Comparison of ENCODE assay signal across 19 cellular contexts in the genomic region with DNA sequence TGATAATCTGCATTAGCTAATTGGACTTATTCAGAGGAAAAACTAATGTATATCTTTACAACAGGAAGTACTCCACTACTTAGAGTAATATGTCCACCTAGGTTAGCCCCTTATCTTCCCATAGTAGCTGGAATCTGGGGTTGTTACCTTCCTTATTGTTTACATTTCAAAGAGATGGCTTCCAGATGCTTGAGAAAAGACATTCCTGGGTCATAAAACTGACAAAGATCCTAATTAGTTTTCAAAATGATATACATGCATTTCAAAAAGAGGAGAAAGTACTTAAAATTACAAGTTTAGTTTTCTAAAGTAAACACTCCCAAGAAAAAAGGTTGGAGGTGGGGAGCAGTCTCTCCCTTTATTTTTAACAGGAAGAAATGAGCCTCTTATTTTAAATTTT.
"Had no signal": no experiment of that assay in that cellular context is flagged by ENCODE, and none has a peak within 500 bp of the region (broad histone marks: within the 10 kb centered on the region; RNA-seq: fewer than 3 reads in every experiment).

No MANE protein-coding gene starts in this region.

- H3K9me3 ChIP-seq: body of pancreas had no signal

- H3K4me3 Mint-ChIP-seq: activated CD4-positive, alpha-beta T cell treated with anti-CD3 and anti-CD28 coated beads for 36 hours; activated CD8-positive, alpha-beta T cell treated with anti-CD3 and anti-CD28 coated beads for 36 hours; activated naive CD4-positive, alpha-beta T cell treated with anti-CD3 and anti-CD28 coated beads, Interleukin-2, amount 50 U/mL, for 24 hours; central memory CD8-positive, alpha-beta T cell had no signal

- H3K27ac ChIP-seq: body of pancreas, SK-N-MC, VCaP had no signal

- DNase-seq: activated CD4-positive, alpha-beta T cell treated with anti-CD3 and anti-CD28 coated beads for 36 hours; activated CD8-positive, alpha-beta memory T cell treated with anti-CD3 and anti-CD28 coated beads, Interleukin-2, amount 50 U/mL, for 4 hours; activated CD8-positive, alpha-beta T cell treated with anti-CD3 and anti-CD28 coated beads for 36 hours; activated T-cell treated with anti-CD3 and anti-CD28 coated beads, Interleukin-2, amount 50 U/mL, for 1 hour; aorta; body of pancreas; KBM-7; NCI-H1048; NCI-H146; NCI-H187 treated with DMSO at 0.1 percent for 48 hours; NCI-H2081 treated with DMSO at 0.1 percent for 48 hours; NCI-H446; NCI-H524; SHP77 treated with DMSO at 0.1 percent for 48 hours; T-helper 1 cell had no signal

- H3K4me1 ChIP-seq: body of pancreas had no signal

- H3K27me3 Mint-ChIP-seq: activated CD4-positive, alpha-beta T cell treated with anti-CD3 and anti-CD28 coated beads for 36 hours; activated CD8-positive, alpha-beta T cell treated with anti-CD3 and anti-CD28 coated beads for 36 hours; activated naive CD4-positive, alpha-beta T cell treated with anti-CD3 and anti-CD28 coated beads, Interleukin-2, amount 50 U/mL, for 24 hours; central memory CD8-positive, alpha-beta T cell had no signal

- ATAC-seq: activated CD4-positive, alpha-beta T cell treated with anti-CD3 and anti-CD28 coated beads for 36 hours; activated CD8-positive, alpha-beta T cell treated with anti-CD3 and anti-CD28 coated beads for 36 hours; body of pancreas had no signal

- H3K27me3 ChIP-seq: body of pancreas had no signal

- H3K27ac Mint-ChIP-seq: activated CD4-positive, alpha-beta T cell treated with anti-CD3 and anti-CD28 coated beads for 36 hours; activated CD8-positive, alpha-beta T cell treated with anti-CD3 and anti-CD28 coated beads for 36 hours; activated naive CD4-positive, alpha-beta T cell treated with anti-CD3 and anti-CD28 coated beads, Interleukin-2, amount 50 U/mL, for 24 hours had no signal

- H3K4me3 ChIP-seq: body of pancreas, SK-N-MC had no signal

- H3K36me3 Mint-ChIP-seq: activated naive CD4-positive, alpha-beta T cell treated with anti-CD3 and anti-CD28 coated beads, Interleukin-2, amount 50 U/mL, for 24 hours had no signal

- H3K4me1 Mint-ChIP-seq: activated CD4-positive, alpha-beta T cell treated with anti-CD3 and anti-CD28 coated beads for 36 hours; activated naive CD4-positive, alpha-beta T cell treated with anti-CD3 and anti-CD28 coated beads, Interleukin-2, amount 50 U/mL, for 24 hours; central memory CD8-positive, alpha-beta T cell had no signal
